ENCODE assay signal across 18 cellular contexts in the genomic region with DNA sequence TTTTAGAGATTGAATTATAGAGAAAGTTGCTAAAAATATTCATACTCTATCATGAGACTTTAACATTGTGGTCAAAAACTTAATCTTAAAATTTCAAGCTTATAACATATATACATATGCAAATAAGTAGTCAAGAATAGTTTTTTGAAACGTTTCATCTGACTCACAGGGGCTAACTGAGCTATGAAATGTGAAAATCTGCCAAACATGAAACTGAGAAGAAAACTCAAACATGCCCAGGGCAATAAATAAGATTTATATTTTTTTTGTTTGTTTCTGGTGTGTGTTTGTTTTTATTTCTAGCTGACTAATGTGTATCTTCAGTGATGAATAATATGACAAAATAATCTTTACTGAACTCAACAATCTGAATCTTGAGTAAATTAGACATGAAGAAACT.
DNase-seq lines count a peak whose midpoint lies in the region; ATAC-seq, FAIRE-seq and TF ChIP-seq lines count a peak whose summit lies in the region.
"Had no signal": no experiment of that assay in that cellular context is flagged by ENCODE, and none has a peak within 500 bp of the region (broad histone marks: within the 10 kb centered on the region; RNA-seq: fewer than 3 reads in every experiment).

No MANE protein-coding gene starts in this region.

- no peak overlapping the region for H3K4me3 Mint-ChIP-seq in activated T-cell treated with anti-CD3 and anti-CD28 coated beads, Interleukin-2, amount 50 U/mL, for 24 hours
- H3K4me3 Mint-ChIP-seq: stimulated activated naive B cell treated with anti-CD40 and anti-IgM and Interleukin-4, amounts not matched to agents 10 μg/mL and 1 μg/mL and 100 μg/mL, for 72 hours had no signal

- TF ChIP-seq CTCF in bronchial epithelial cell (IDR thresholded peaks at IDR 0.05; ENCODE audit: insufficient read depth, low read length, severe bottlenecking), result no peak

- ATAC-seq in GM18870 (IDR thresholded peaks at IDR 0.05; ENCODE audit: unreplicated experiment) (peak; percentile 89), GM21723 (IDR thresholded peaks at IDR 0.05; ENCODE audit: unreplicated experiment) (peak; percentile 81), HG03139 (IDR thresholded peaks at IDR 0.05; ENCODE audit: unreplicated experiment) (peak; percentile 64)
- ATAC-seq: esophagus mucosa; HepG2; stimulated activated naive B cell treated with anti-CD40 and anti-IgM and Interleukin-4, amounts not matched to agents 10 μg/mL and 1 μg/mL and 100 μg/mL, for 72 hours had no signal

- FAIRE-seq in bronchial epithelial cell (lab: Jason Lieb, UNC), result no peak
- FAIRE-seq: HepG2 had no signal

- no peaks in the 10 kb centered on the region for H3K27me3 Mint-ChIP-seq in activated T-cell treated with anti-CD3 and anti-CD28 coated beads, Interleukin-2, amount 50 U/mL, for 24 hours
- H3K27me3 Mint-ChIP-seq: stimulated activated naive B cell treated with anti-CD40 and anti-IgM and Interleukin-4, amounts not matched to agents 10 μg/mL and 1 μg/mL and 100 μg/mL, for 72 hours had no signal

- H3K4me1 Mint-ChIP-seq in activated T-cell treated with anti-CD3 and anti-CD28 coated beads, Interleukin-2, amount 50 U/mL, for 24 hours (ENCODE audit: low read depth), result no peaks in the 10 kb centered on the region
- H3K4me1 Mint-ChIP-seq: stimulated activated naive B cell treated with anti-CD40 and anti-IgM and Interleukin-4, amounts not matched to agents 10 μg/mL and 1 μg/mL and 100 μg/mL, for 72 hours had no signal

- no peak overlapping the region for H3K27ac Mint-ChIP-seq in activated T-cell treated with anti-CD3 and anti-CD28 coated beads, Interleukin-2, amount 50 U/mL, for 24 hours
- H3K27ac Mint-ChIP-seq: stimulated activated naive B cell treated with anti-CD40 and anti-IgM and Interleukin-4, amounts not matched to agents 10 μg/mL and 1 μg/mL and 100 μg/mL, for 72 hours had no signal

- DNase-seq in bronchial epithelial cell (ENCODE audit: low read depth) (peak; percentile 47), CD1c-positive myeloid dendritic cell (ENCODE audit: extremely low spot score) (no peak), NCI-H1092 treated with DMSO at 0.1 percent for 48 hours (lab: John Stamatoyannopoulos, UW) (no peak)
- DNase-seq in activated T-cell treated with anti-CD3 and anti-CD28 coated beads, Interleukin-2, amount 50 U/mL, for 24 hours, result no peak
- DNase-seq in activated CD4-positive, alpha-beta T cell treated with anti-CD3 and anti-CD28 coated beads, Interleukin-2, amount 50 U/mL, for 48 hours, result no peak
- DNase-seq: activated CD4-positive, alpha-beta T cell treated with anti-CD3 and anti-CD28 coated beads for 48 hours; activated effector memory CD4-positive, alpha-beta T cell treated with Interleukin-2 at 50 U/mL for 16 hours; DMS79; midbrain; NCI-H1436 treated with DMSO at 0.1 percent for 48 hours; posterior cingulate gyrus; stimulated activated naive B cell treated with anti-CD40 and anti-IgM and Interleukin-4, amounts not matched to agents 10 μg/mL and 1 μg/mL and 100 μg/mL, for 72 hours had no signal

- H3K36me3 Mint-ChIP-seq in activated T-cell treated with anti-CD3 and anti-CD28 coated beads, Interleukin-2, amount 50 U/mL, for 24 hours (ENCODE audit: low read depth), result no peaks in the 10 kb centered on the region
- H3K36me3 Mint-ChIP-seq: stimulated activated naive B cell treated with anti-CD40 and anti-IgM and Interleukin-4, amounts not matched to agents 10 μg/mL and 1 μg/mL and 100 μg/mL, for 72 hours had no signal

- no peaks in the 10 kb centered on the region for H3K27me3 ChIP-seq in bronchial epithelial cell (ENCODE audit: control insufficient read depth, insufficient read depth, low read length)
- H3K27me3 ChIP-seq: SJSA1 had no signal

- no peaks in the 10 kb centered on the region for H3K9me3 Mint-ChIP-seq in activated T-cell treated with anti-CD3 and anti-CD28 coated beads, Interleukin-2, amount 50 U/mL, for 24 hours
- H3K9me3 Mint-ChIP-seq: stimulated activated naive B cell treated with anti-CD40 and anti-IgM and Interleukin-4, amounts not matched to agents 10 μg/mL and 1 μg/mL and 100 μg/mL, for 72 hours had no signal

- H3K36me3 ChIP-seq in bronchial epithelial cell (ENCODE audit: control insufficient read depth, insufficient read depth, low read length), result no peaks in the 10 kb centered on the region
- H3K36me3 ChIP-seq: SJSA1 had no signal

- no peak overlapping the region for H3K4me3 ChIP-seq in bronchial epithelial cell (ENCODE audit: low read depth, low read length)
- H3K4me3 ChIP-seq: SJSA1 had no signal
